9 cellular contexts compared by ENCODE assay signal in the genomic region with DNA sequence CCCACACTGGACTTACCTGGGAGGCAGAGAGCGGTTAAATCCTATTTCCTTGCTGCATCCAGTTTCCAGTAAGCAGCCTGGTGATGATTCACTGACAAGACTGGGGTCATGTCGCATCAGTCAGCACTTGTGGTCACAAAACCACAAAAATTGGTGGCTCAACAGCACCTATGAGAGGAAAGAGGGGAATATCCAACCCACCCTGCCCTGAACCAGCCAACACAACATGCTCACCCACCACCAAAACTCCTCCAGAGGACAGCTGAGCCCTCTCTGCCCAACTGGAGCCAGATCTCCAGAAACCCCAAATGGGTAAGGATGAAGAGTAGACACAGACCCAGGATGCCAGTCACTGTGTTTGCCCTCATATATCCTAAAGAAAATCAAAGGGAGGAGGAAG.
DNase-seq lines count a peak whose midpoint lies in the region; ATAC-seq, FAIRE-seq and TF ChIP-seq lines count a peak whose summit lies in the region.
"Had no signal": no experiment of that assay in that cellular context is flagged by ENCODE, and none has a peak within 500 bp of the region (broad histone marks: within the 10 kb centered on the region; RNA-seq: fewer than 3 reads in every experiment).

No MANE protein-coding gene starts in this region.

- WGBS in testis, 2 donors, result 82 to 91% methylated on average over 2 of the region's 2 CpGs

- TF ChIP-seq CTCF in foreskin fibroblast (IDR thresholded peaks at IDR 0.05; ENCODE audit: low read depth, low read length) (no peak), testis (IDR thresholded peaks at IDR 0.05) (no peak)

- H3K36me3 ChIP-seq in testis (ENCODE audit: low read depth, missing control alignments), result no peaks in the 10 kb centered on the region
- H3K36me3 ChIP-seq: BE2C had no signal

- H3K27me3 Mint-ChIP-seq in activated T-cell treated with anti-CD3 and anti-CD28 coated beads, Interleukin-2, amount 50 U/mL, for 4 hours (ENCODE audit: low read depth), result no peaks in the 10 kb centered on the region

- H3K4me1 ChIP-seq in testis, result peaks cover 84% of the 10 kb centered on the region
- H3K4me1 ChIP-seq: BE2C had no signal

- H3K27me3 ChIP-seq in testis, result no peaks in the 10 kb centered on the region
- H3K27me3 ChIP-seq: BE2C had no signal

- intact Hi-C loops in testis (cut with DNase I; ENCODE audit: low total_unique reads), result no loop called here

- ATAC-seq in activated T-cell treated with anti-CD3 and anti-CD28 coated beads, Interleukin-2, amount 50 U/mL, for 4 hours, result peak; percentile 91 to 96

- no peak for DNase-seq in activated T-cell treated with anti-CD3 and anti-CD28 coated beads, Interleukin-2, amount 50 U/mL, for 4 hours
- no peak for DNase-seq in activated T-cell treated with anti-CD3 and anti-CD28 coated beads, Interleukin-2, amount 50 U/mL, for 1 hour
- DNase-seq in activated CD4-positive, alpha-beta T cell treated with anti-CD3 and anti-CD28 coated beads, Interleukin-2, amount 50 U/mL, for 48 hours, result peak; percentile 41 to 58
- peak; percentile 62 to 71 for DNase-seq in foreskin fibroblast
- no peak for DNase-seq in testis
- DNase-seq in GM12892 (ENCODE audit: insufficient read length), result no peak
- DNase-seq in NCI-H1092 treated with DMSO at 0.1 percent for 48 hours (lab: John Stamatoyannopoulos, UW), result no peak
- no peak for DNase-seq in occipital lobe (lab: John Stamatoyannopoulos, UW)
- DNase-seq: BE2C had no signal

- peaks cover 67% of the 10 kb centered on the region for H3K4me1 Mint-ChIP-seq in activated T-cell treated with anti-CD3 and anti-CD28 coated beads, Interleukin-2, amount 50 U/mL, for 4 hours (ENCODE audit: low read depth)

- no peaks in the 10 kb centered on the region for H3K9me3 Mint-ChIP-seq in activated T-cell treated with anti-CD3 and anti-CD28 coated beads, Interleukin-2, amount 50 U/mL, for 4 hours

- no peak for FAIRE-seq in GM12892 (lab: Jason Lieb, UNC)

- peaks cover 50% of the 10 kb centered on the region for H3K36me3 Mint-ChIP-seq in activated T-cell treated with anti-CD3 and anti-CD28 coated beads, Interleukin-2, amount 50 U/mL, for 4 hours (ENCODE audit: insufficient read depth)

- peak overlapping the region; percentile 12 to 70 for H3K27ac ChIP-seq in testis

- H3K9me3 ChIP-seq in testis, result no peaks in the 10 kb centered on the region
- H3K9me3 ChIP-seq: BE2C had no signal

- H3K4me3 Mint-ChIP-seq in activated T-cell treated with anti-CD3 and anti-CD28 coated beads, Interleukin-2, amount 50 U/mL, for 4 hours, result no peak overlapping the region

- no peak overlapping the region for H3K4me3 ChIP-seq in foreskin fibroblast (ENCODE audit: low read depth in 1 of 2, low read length in 2 of 2)
- no peak overlapping the region for H3K4me3 ChIP-seq in testis

- TF ChIP-seq POLR2A in testis (IDR thresholded peaks at IDR 0.05), result no peak
- no peak for TF ChIP-seq POLR2A in GM12892 (IDR thresholded peaks at IDR 0.05; ENCODE audit: low read depth, low read length)

Comparison
In these comparisons a context has a peak if more than half of its experiments do, and no peak if none do; other contexts are left out.
1. DNase-seq: peak in activated CD4-positive, alpha-beta T cell treated with anti-CD3 and anti-CD28 coated beads, Interleukin-2, amount 50 U/mL, for 48 hours (2 of 2) and foreskin fibroblast (2 of 2); none in activated T-cell treated with anti-CD3 and anti-CD28 coated beads, Interleukin-2, amount 50 U/mL, for 4 hours (single experiment), activated T-cell treated with anti-CD3 and anti-CD28 coated beads, Interleukin-2, amount 50 U/mL, for 1 hour (single experiment), testis (single experiment), GM12892 (single experiment), NCI-H1092 treated with DMSO at 0.1 percent for 48 hours (single experiment) and occipital lobe (single experiment).